In the genomic region with DNA sequence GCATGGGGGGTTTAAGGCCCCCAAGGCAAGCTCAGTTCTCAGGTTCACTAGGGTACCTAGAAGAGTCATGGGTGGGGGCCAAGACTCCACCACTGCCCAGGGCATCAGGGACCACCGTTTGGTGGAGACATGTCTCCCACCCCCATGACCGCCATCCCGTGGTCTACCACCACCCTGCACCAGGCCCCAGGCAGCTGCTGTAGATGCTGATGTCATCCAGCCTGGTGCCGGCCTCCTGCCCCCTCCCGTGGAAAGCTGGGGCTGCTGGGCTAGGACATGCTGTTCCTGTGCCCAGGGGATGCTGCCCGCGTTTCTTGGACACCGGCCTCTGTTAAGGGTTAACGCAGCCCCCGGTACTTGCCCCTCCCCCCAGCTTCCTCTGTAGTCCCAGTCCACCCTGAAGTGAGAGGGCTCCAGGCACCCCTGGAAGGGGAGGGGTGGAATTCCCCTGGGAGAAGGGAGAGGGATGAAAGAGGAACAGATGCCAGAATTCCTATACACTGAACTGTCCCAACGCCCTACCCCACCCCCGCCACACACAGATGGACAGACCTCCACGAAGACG, we compare ENCODE assay signal across 8 cellular contexts. TPM values are rescaled to one million over a fixed set of nuclear protein-coding genes. Genes with fewer than 3 reads are reported as not detected.
DNase-seq lines count a peak whose midpoint lies in the region; ATAC-seq and TF ChIP-seq lines count a peak whose summit lies in the region.

No MANE protein-coding gene starts in this region.

- H3K4me3 Mint-ChIP-seq in Caco-2 (ENCODE audit: unreplicated experiment) = no peak overlapping the region
- H3K4me3 Mint-ChIP-seq in effector memory CD8-positive, alpha-beta T cell = no peak overlapping the region

- H3K36me3 Mint-ChIP-seq in Caco-2 (ENCODE audit: insufficient read depth, unreplicated experiment) = no peaks in the 10 kb centered on the region
- H3K36me3 Mint-ChIP-seq in effector memory CD8-positive, alpha-beta T cell (ENCODE audit: insufficient read depth) = no peaks in the 10 kb centered on the region

- no peak overlapping the region for H4K8ac ChIP-seq in neuronal stem cell (ENCODE audit: low read depth, low read length)

- peaks cover 28% of the 10 kb centered on the region for H3K4me1 Mint-ChIP-seq in Caco-2 (ENCODE audit: low read depth, unreplicated experiment)
- H3K4me1 Mint-ChIP-seq in effector memory CD8-positive, alpha-beta T cell (ENCODE audit: low read depth in 2 of 2) = peaks cover 4% of the 10 kb centered on the region in 2 donors

- peak; percentile 28 for ATAC-seq in foreskin keratinocyte
- no peak for ATAC-seq in effector memory CD8-positive, alpha-beta T cell (replicated peaks)

- H3K9me3 ChIP-seq in neuronal stem cell (replicated peaks in 1 of 2; ENCODE audit: control insufficient read depth in 2 of 2, insufficient read depth in 1 of 2, low read depth in 1 of 2, low read length in 2 of 2) (no peaks in the 10 kb centered on the region), Caco-2 (no peaks in the 10 kb centered on the region)

- no peak for DNase-seq in BJ (ENCODE audit: low read depth)
- peak; percentile 43 for DNase-seq in RWPE1 (ENCODE audit: low spot score)
- DNase-seq in foreskin keratinocyte = peak; percentile 19 to 47
- no peak for DNase-seq in neuronal stem cell (ENCODE audit: low spot score)
- no peak for DNase-seq in GM13976 (ENCODE audit: low spot score)
- DNase-seq in Caco-2 = no peak
- DNase-seq in NCI-H2227 (lab: John Stamatoyannopoulos, UW; ENCODE audit: unreplicated experiment) = no peak
- no peak for DNase-seq in effector memory CD8-positive, alpha-beta T cell

- no peaks in the 10 kb centered on the region for H3K79me1 ChIP-seq in neuronal stem cell (ENCODE audit: low read depth, low read length)

- TF ChIP-seq CTCF in BJ (IDR thresholded peaks at IDR 0.05; ENCODE audit: insufficient read depth, low read depth, low read length) (peak; percentile 37; the same call in 1 of the 2 replicates), RWPE1 (conservative IDR thresholded peaks at IDR 0.05; ENCODE audit: low read depth) (no peak), foreskin keratinocyte (conservative IDR thresholded peaks at IDR 0.05) (peak; percentile 9), GM13976 (IDR thresholded peaks at IDR 0.05; ENCODE audit: borderline replicate concordance, control extremely low read depth, extremely low read depth, insufficient read depth, missing control alignments) (no peak), Caco-2 (IDR thresholded peaks at IDR 0.05; ENCODE audit: insufficient read depth in 1 of 2, low read depth in 1 of 2, low read length in 1 of 2, severe bottlenecking in 1 of 2, unreplicated experiment in 1 of 2) (no peak)

- H3K4me3 ChIP-seq in BJ (ENCODE audit: low read depth, low read length) (no peak overlapping the region), neuronal stem cell (ENCODE audit: low read length in 2 of 2) (peak overlapping the region in 1 of 2 donors; percentile 33), Caco-2 (ENCODE audit: low read depth, low read length) (no peak overlapping the region)

- peaks cover 3% of the 10 kb centered on the region for H3K27me3 Mint-ChIP-seq in Caco-2 (ENCODE audit: insufficient read depth, unreplicated experiment)
- peaks cover 27 to 69% of the 10 kb centered on the region in 2 donors for H3K27me3 Mint-ChIP-seq in effector memory CD8-positive, alpha-beta T cell

- in situ Hi-C loops in GM13976 (cut with MboI; ENCODE audit: low sequenced_read_pairs, unreplicated experiment) = no loop called here

- H2BK120ac ChIP-seq in neuronal stem cell (ENCODE audit: low read depth, low read length) = peak overlapping the region; percentile 88

- H3K27ac Mint-ChIP-seq in Caco-2 (ENCODE audit: unreplicated experiment) = no peak overlapping the region
- H3K27ac Mint-ChIP-seq in effector memory CD8-positive, alpha-beta T cell = no peak overlapping the region

- no peak overlapping the region for H3K4me2 ChIP-seq in neuronal stem cell (ENCODE audit: insufficient read depth, low read length, poor library complexity, severe bottlenecking)

- POLR2A ChIA-PET in BJ (lab: Charles Lee) (no interaction called here), RWPE1 (lab: Yijun Ruan, JAX; ENCODE audit: low non-redundant PET) (no interaction called here), Caco-2 (lab: Charles Lee) (no interaction called here)

- H3K36me3 ChIP-seq in BJ (ENCODE audit: control insufficient read depth, insufficient read depth, low read length) = no peaks in the 10 kb centered on the region
- H3K36me3 ChIP-seq in neuronal stem cell (replicated peaks in 1 of 2; ENCODE audit: control insufficient read depth in 2 of 2, insufficient read depth in 2 of 2, low read length in 2 of 2) = no peaks in the 10 kb centered on the region
- no peaks in the 10 kb centered on the region for H3K36me3 ChIP-seq in Caco-2 (ENCODE audit: control insufficient read depth, insufficient read depth, low read length)

- peak overlapping the region; percentile 94 for H3K4ac ChIP-seq in neuronal stem cell (ENCODE audit: low read length)

- peak overlapping the region; percentile 70 for H2BK5ac ChIP-seq in neuronal stem cell (ENCODE audit: low read length)

- CTCF ChIA-PET in BJ (lab: Yijun Ruan, JAX) = interaction anchor here (0.6 to 24.3 kb wide), 12 partner anchors 18 to 409 kb away, joined by 3 to 567 read pairs (median 6); a partner anchor contains a TSS
- CTCF ChIA-PET in RWPE1 (lab: Yijun Ruan, JAX) = interaction anchor here (0.6 to 4.5 kb wide), 6 partner anchors 15 to 305 kb away, joined by 3 to 46 read pairs (median 10); a partner anchor contains a TSS
- CTCF ChIA-PET in Caco-2 (lab: Charles Lee) = interaction anchor here (0.8 to 1.2 kb wide), 5 partner anchors 16 to 156 kb away, joined by 3 to 6 read pairs (median 4); a partner anchor contains a TSS

- peak overlapping the region; percentile 67 for H3K14ac ChIP-seq in neuronal stem cell (ENCODE audit: low read length)

- peak overlapping the region; percentile 97 for H2BK12ac ChIP-seq in neuronal stem cell (ENCODE audit: low read length)

- H3K9ac ChIP-seq in neuronal stem cell (ENCODE audit: low read depth, low read length, poor library complexity) = peak overlapping the region; percentile 47

- BruUV-seq in Caco-2 (replicated peaks; lab: Mats Ljungman, UMichigan) = no TSS peak

- H2BK15ac ChIP-seq in neuronal stem cell (ENCODE audit: low read length) = peak overlapping the region; percentile 97

- H3K27ac ChIP-seq in RWPE1 (peak overlapping the region; percentile 93), foreskin keratinocyte (no peak overlapping the region), neuronal stem cell (replicated peaks; ENCODE audit: low read length) (peak overlapping the region; percentile 66)

- WGBS in neuronal stem cell (ENCODE audit: extremely low coverage in 2 of 2, insufficient read length in 2 of 2, insufficient replicate concordance in 1 of 2), 2 donors = no CpG with 5 or more reads among the region's 14 CpGs

- peaks cover 8% of the 10 kb centered on the region for H3K4me1 ChIP-seq in foreskin keratinocyte
- H3K4me1 ChIP-seq in neuronal stem cell (ENCODE audit: control insufficient read depth in 2 of 2, insufficient read depth in 1 of 2, low read depth in 1 of 2, low read length in 2 of 2) = peaks cover 46 to 53% of the 10 kb centered on the region in 2 donors
- H3K4me1 ChIP-seq in Caco-2 = peaks cover 22% of the 10 kb centered on the region

- intact Hi-C loops in Caco-2 (cut with micrococcal nuclease; ENCODE audit: unreplicated experiment) = no loop called here

- H4K91ac ChIP-seq in neuronal stem cell (ENCODE audit: low read depth, low read length, poor library complexity) = no peak overlapping the region

- H3K23ac ChIP-seq in neuronal stem cell (ENCODE audit: low read depth, low read length, poor library complexity) = peak overlapping the region; percentile 58

- no peaks in the 10 kb centered on the region for H3K9me3 Mint-ChIP-seq in Caco-2 (ENCODE audit: unreplicated experiment)
- no peaks in the 10 kb centered on the region for H3K9me3 Mint-ChIP-seq in effector memory CD8-positive, alpha-beta T cell

- H2AK5ac ChIP-seq in neuronal stem cell (ENCODE audit: low read depth, low read length) = peak overlapping the region; percentile 96

- H2AFZ ChIP-seq in neuronal stem cell (ENCODE audit: low read length) = peak overlapping the region; percentile 85

- peak overlapping the region; percentile 82 for H3K18ac ChIP-seq in neuronal stem cell (ENCODE audit: low read length)

- H3K27me3 ChIP-seq in BJ (ENCODE audit: control insufficient read depth, insufficient read depth, low read length) (no peaks in the 10 kb centered on the region), foreskin keratinocyte (no peaks in the 10 kb centered on the region), neuronal stem cell (ENCODE audit: control insufficient read depth in 3 of 3, insufficient read depth in 3 of 3, low read depth in 1 of 3, low read length in 3 of 3) (peaks cover 0 to 4% (median 2%) of the 10 kb centered on the region in 3 experiments), Caco-2 (replicated peaks; ENCODE audit: control insufficient read depth, insufficient read depth, low read length) (no peaks in the 10 kb centered on the region)

RNA-seq across cellular contexts. Expression of a gene that starts 0.6 kb away (rescaled TPM):
- polyA plus RNA-seq in BJ (2011; rRNA removed) = 0.58 and 0.75 TPM in 2 replicates
- 1.0 and 1.9 TPM in 2 replicates for polyA minus RNA-seq in BJ (2011; rRNA and poly(A)+ RNA removed)
- total RNA-seq in foreskin keratinocyte = not detected in 2 replicates
- not detected in 2 replicates for polyA plus RNA-seq in foreskin keratinocyte
- polyA plus RNA-seq in neuronal stem cell (2013, experiment 1 of 2) = 1.7 TPM
- 1.4 TPM for polyA plus RNA-seq in neuronal stem cell (2013, experiment 2 of 2)
- total RNA-seq in Caco-2 (2022) = 0.44 and 0.45 TPM in 2 replicates

RNA-seq across cellular contexts. Expression of a gene that starts 34.6 kb away (rescaled TPM):
- polyA plus RNA-seq in BJ (2011; rRNA removed) (51.7 and 66.5 TPM in 2 replicates), foreskin keratinocyte (226 and 259 TPM in 2 replicates)
- 7.2 and 11.8 TPM in 2 replicates for polyA minus RNA-seq in BJ (2011; rRNA and poly(A)+ RNA removed)
- total RNA-seq in foreskin keratinocyte (137 and 154 TPM in 2 replicates), Caco-2 (2022) (115 and 122 TPM in 2 replicates)
- 222 TPM for polyA plus RNA-seq in neuronal stem cell (2013, experiment 1 of 2)
- 222 TPM for polyA plus RNA-seq in neuronal stem cell (2013, experiment 2 of 2)

RNA-seq across cellular contexts. Expression of a gene that starts 42.8 kb away (rescaled TPM):
- polyA plus RNA-seq in BJ (2011; rRNA removed) (59.8 and 62.2 TPM in 2 replicates), foreskin keratinocyte (51.7 and 53.6 TPM in 2 replicates)
- polyA minus RNA-seq in BJ (2011; rRNA and poly(A)+ RNA removed) = 38.0 and 43.2 TPM in 2 replicates
- total RNA-seq in foreskin keratinocyte (54.2 and 56.5 TPM in 2 replicates), Caco-2 (2022) (52.9 and 53.2 TPM in 2 replicates)
- 30.6 TPM for polyA plus RNA-seq in neuronal stem cell (2013, experiment 1 of 2)
- 30.2 TPM for polyA plus RNA-seq in neuronal stem cell (2013, experiment 2 of 2)

RNA-seq across cellular contexts. Expression of a gene that starts 57.7 kb away (rescaled TPM):
- polyA plus RNA-seq in BJ (2011; rRNA removed) (not detected in 2 replicates), foreskin keratinocyte (not detected in 2 replicates)
- polyA minus RNA-seq in BJ (2011; rRNA and poly(A)+ RNA removed) = not detected in 2 replicates
- total RNA-seq in foreskin keratinocyte (not detected in 2 replicates), Caco-2 (2022) (not detected in 2 replicates)
- not detected for polyA plus RNA-seq in neuronal stem cell (2013, experiment 1 of 2)
- not detected for polyA plus RNA-seq in neuronal stem cell (2013, experiment 2 of 2)

Comparison
In these comparisons a context has a peak if more than half of its experiments do, and no peak if none do; other contexts are left out.
1. DNase-seq: peak in RWPE1 (single experiment) and foreskin keratinocyte (2 of 2); none in BJ (single experiment), neuronal stem cell (single experiment), GM13976 (single experiment), Caco-2 (0 of 2), NCI-H2227 (single experiment) and effector memory CD8-positive, alpha-beta T cell (0 of 3).
2. CTCF ChIP-seq: peak in BJ (single experiment) and foreskin keratinocyte (single experiment); none in RWPE1 (single experiment), GM13976 (single experiment) and Caco-2 (0 of 2).